ENCODE assay signal across 10 cellular contexts in genomic region chr15:89408512-89409183, GRCh38.
DNase-seq lines count a peak whose midpoint lies in the region; ATAC-seq and TF ChIP-seq lines count a peak whose summit lies in the region.
"Had no signal": no experiment of that assay in that cellular context is flagged by ENCODE, and none has a peak within 500 bp of the region (broad histone marks: within the 10 kb centered on the region; RNA-seq: fewer than 3 reads in every experiment).

No MANE protein-coding gene starts in this region.

- peaks cover 53% of the 10 kb centered on the region for H3K4me1 ChIP-seq in CD4-positive, CD25-positive, alpha-beta regulatory T cell (ENCODE audit: control insufficient read depth, insufficient read depth, low read length, poor library complexity, severe bottlenecking)
- H3K4me1 ChIP-seq in fibroblast of lung (ENCODE audit: control insufficient read depth, extremely low read depth, insufficient read depth, low read length): peaks cover 4% of the 10 kb centered on the region
- H3K4me1 ChIP-seq in parathyroid adenoma: no peaks in the 10 kb centered on the region

- peak overlapping the region; percentile 80 for H3K4me3 ChIP-seq in CD4-positive, CD25-positive, alpha-beta regulatory T cell (ENCODE audit: low read depth, low read length)
- H3K4me3 ChIP-seq in fibroblast of lung (replicated peaks in 1 of 4; ENCODE audit: control extremely low read depth in 1 of 4, insufficient read depth in 1 of 4, low read depth in 3 of 4, low read length in 4 of 4) (peak overlapping the region; percentile 12 to 50 (median 37)), parathyroid adenoma (ENCODE audit: low read depth, low read length) (peak overlapping the region; percentile 19)

- no peak for DNase-seq in CD4-positive, CD25-positive, alpha-beta regulatory T cell
- no peak for DNase-seq in T-helper 2 cell treated with Interferon-gamma antibody and Interleukin-4, amounts not matched to agents 5 μg/mL and 100 μg/mL, for 36 hours (ENCODE audit: low spot score)
- DNase-seq in fibroblast of lung (ENCODE audit: low read depth in 2 of 2): peak in 1 of 2 donors; percentile 21
- DNase-seq in stimulated activated CD4-positive, alpha-beta T cell treated with anti-CD3 and anti-CD28 coated beads, Interleukin-1b, Interleukin-23, amount 100 ng/mL, for 48 hours: no peak
- DNase-seq in NCI-H1436 treated with DMSO at 0.1 percent for 48 hours (lab: John Stamatoyannopoulos, UW): no peak
- DNase-seq in NCI-H2227 (lab: John Stamatoyannopoulos, UW; ENCODE audit: unreplicated experiment): no peak
- DNase-seq: NCI-H1930, SW 1271 had no signal

- H3K4me2 ChIP-seq in fibroblast of lung (ENCODE audit: extremely low read depth, insufficient read depth, low read length) (peak overlapping the region; percentile 74), parathyroid adenoma (ENCODE audit: low read length) (peak overlapping the region; percentile 47)

- H2AFZ ChIP-seq in fibroblast of lung (ENCODE audit: low read length) (no peak overlapping the region), parathyroid adenoma (no peak overlapping the region)

- peak overlapping the region; percentile 38 to 94 (median 89) for H3K4me3 Mint-ChIP-seq in CD4-positive, CD25-positive, alpha-beta regulatory T cell
- H3K4me3 Mint-ChIP-seq in T-helper 2 cell treated with Interferon-gamma antibody and Interleukin-4, amounts not matched to agents 5 μg/mL and 100 μg/mL, for 36 hours: peak overlapping the region; percentile 91

- H3K9me3 Mint-ChIP-seq in CD4-positive, CD25-positive, alpha-beta regulatory T cell: peaks cover 0 to 6% (median 0%) of the 10 kb centered on the region in 7 donors
- no peaks in the 10 kb centered on the region for H3K9me3 Mint-ChIP-seq in T-helper 2 cell treated with Interferon-gamma antibody and Interleukin-4, amounts not matched to agents 5 μg/mL and 100 μg/mL, for 36 hours

- H3K4me1 Mint-ChIP-seq in CD4-positive, CD25-positive, alpha-beta regulatory T cell: peaks cover 5 to 55% (median 25%) of the 10 kb centered on the region in 4 donors
- H3K4me1 Mint-ChIP-seq in T-helper 2 cell treated with Interferon-gamma antibody and Interleukin-4, amounts not matched to agents 5 μg/mL and 100 μg/mL, for 36 hours (ENCODE audit: low read depth): peaks cover 20% of the 10 kb centered on the region

- H3K27ac ChIP-seq in CD4-positive, CD25-positive, alpha-beta regulatory T cell (ENCODE audit: insufficient read depth, low read length, poor library complexity, severe bottlenecking): no peak overlapping the region
- no peak overlapping the region for H3K27ac ChIP-seq in fibroblast of lung (ENCODE audit: insufficient read depth, low read length)
- H3K27ac ChIP-seq in parathyroid adenoma: no peak overlapping the region

- H3K27me3 Mint-ChIP-seq in CD4-positive, CD25-positive, alpha-beta regulatory T cell: peaks cover 96% of the 10 kb centered on the region
- peaks cover 98% of the 10 kb centered on the region for H3K27me3 Mint-ChIP-seq in T-helper 2 cell treated with Interferon-gamma antibody and Interleukin-4, amounts not matched to agents 5 μg/mL and 100 μg/mL, for 36 hours (ENCODE audit: low read depth)

- ATAC-seq in CD4-positive, CD25-positive, alpha-beta regulatory T cell (ENCODE audit: low read depth in 2 of 2): no peak
- ATAC-seq in HG03108 (IDR thresholded peaks at IDR 0.05; ENCODE audit: unreplicated experiment): no peak

- H3K79me2 ChIP-seq in fibroblast of lung (ENCODE audit: control insufficient read depth, insufficient read depth, low read length) (no peaks in the 10 kb centered on the region), parathyroid adenoma (no peaks in the 10 kb centered on the region)

- H3K9ac ChIP-seq in fibroblast of lung (ENCODE audit: insufficient read depth, low read length) (no peak overlapping the region), parathyroid adenoma (no peak overlapping the region)

- no peaks in the 10 kb centered on the region for H3K9me3 ChIP-seq in CD4-positive, CD25-positive, alpha-beta regulatory T cell (ENCODE audit: control insufficient read depth in 2 of 2, low read length in 2 of 2)
- no peaks in the 10 kb centered on the region for H3K9me3 ChIP-seq in fibroblast of lung (ENCODE audit: control insufficient read depth, insufficient read depth, low read depth, low read length)
- no peaks in the 10 kb centered on the region for H3K9me3 ChIP-seq in parathyroid adenoma (ENCODE audit: control insufficient read depth, low read length)

- no peak overlapping the region for H3K27ac Mint-ChIP-seq in CD4-positive, CD25-positive, alpha-beta regulatory T cell
- H3K27ac Mint-ChIP-seq in T-helper 2 cell treated with Interferon-gamma antibody and Interleukin-4, amounts not matched to agents 5 μg/mL and 100 μg/mL, for 36 hours: peak overlapping the region; percentile 73

- no peaks in the 10 kb centered on the region for H3K36me3 ChIP-seq in CD4-positive, CD25-positive, alpha-beta regulatory T cell (ENCODE audit: control insufficient read depth, insufficient read depth, low read length)
- H3K36me3 ChIP-seq in fibroblast of lung (ENCODE audit: control insufficient read depth, insufficient read depth, low read length) (no peaks in the 10 kb centered on the region), parathyroid adenoma (ENCODE audit: control insufficient read depth, insufficient read depth, low read length) (no peaks in the 10 kb centered on the region)

- H3K36me3 Mint-ChIP-seq in CD4-positive, CD25-positive, alpha-beta regulatory T cell: peaks cover 4% of the 10 kb centered on the region
- no peaks in the 10 kb centered on the region for H3K36me3 Mint-ChIP-seq in T-helper 2 cell treated with Interferon-gamma antibody and Interleukin-4, amounts not matched to agents 5 μg/mL and 100 μg/mL, for 36 hours (ENCODE audit: low read depth)

- no peak for TF ChIP-seq CTCF in fibroblast of lung (conservative IDR thresholded peaks at IDR 0.05 in 1 of 2, IDR thresholded peaks at IDR 0.05 in 1 of 2; ENCODE audit: low read depth in 1 of 2, low read length in 2 of 2)
- TF ChIP-seq CTCF in parathyroid adenoma (IDR thresholded peaks at IDR 0.05): no peak

- H3K27me3 ChIP-seq in CD4-positive, CD25-positive, alpha-beta regulatory T cell (ENCODE audit: control insufficient read depth, insufficient read depth, low read length): peaks cover 54% of the 10 kb centered on the region
- H3K27me3 ChIP-seq in fibroblast of lung (ENCODE audit: control insufficient read depth, insufficient read depth, low read length) (peaks cover 93% of the 10 kb centered on the region), parathyroid adenoma (ENCODE audit: control insufficient read depth, insufficient read depth, low read length) (peaks cover 4% of the 10 kb centered on the region)

- no peaks in the 10 kb centered on the region for H4K20me1 ChIP-seq in fibroblast of lung (ENCODE audit: control insufficient read depth, extremely low read depth, insufficient read depth, low read length)

Comparison
In these comparisons a context has a peak if more than half of its experiments do, and no peak if none do; other contexts are left out.
1. H3K4me3 ChIP-seq: peak in every context shown above with its lines; median percentile 80 in CD4-positive, CD25-positive, alpha-beta regulatory T cell; 37 in fibroblast of lung; 19 in parathyroid adenoma.